Comparison of ENCODE assay signal across 6 cellular contexts in the genomic region with DNA sequence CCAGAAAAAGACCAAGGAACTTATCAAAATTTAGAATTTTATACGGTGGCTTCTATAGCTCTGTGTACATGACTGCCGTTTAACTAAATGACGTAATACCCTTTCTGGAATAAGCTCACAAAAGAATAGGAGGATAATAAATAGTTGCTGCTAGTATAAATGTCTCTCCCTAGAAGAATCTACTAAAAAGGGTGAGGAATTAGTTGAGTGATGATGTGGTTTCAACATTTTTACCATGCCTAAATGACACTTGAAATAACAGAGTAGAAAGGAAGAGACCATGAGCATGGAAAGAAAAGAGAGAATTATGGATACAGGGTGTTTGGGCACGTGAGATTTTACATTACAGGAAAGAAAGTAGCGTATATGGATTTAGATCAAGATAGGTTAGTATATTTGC.
"Had no signal": no experiment of that assay in that cellular context is flagged by ENCODE, and none has a peak within 500 bp of the region (broad histone marks: within the 10 kb centered on the region; RNA-seq: fewer than 3 reads in every experiment).

No MANE protein-coding gene starts in this region.

- H3K4me3 ChIP-seq: K562 had no signal

- H3K27me3 Mint-ChIP-seq: IgD-negative memory B cell had no signal

- DNase-seq: IMR-90, KBM-7 had no signal

- H3K27ac Mint-ChIP-seq: IgD-negative memory B cell had no signal

- H3K27ac ChIP-seq: HL-60 had no signal

- FAIRE-seq: HTR-8/SVneo, K562 had no signal

- ATAC-seq: K562 had no signal

- H3K4me1 Mint-ChIP-seq: IgD-negative memory B cell had no signal

- H3K4me3 Mint-ChIP-seq: IgD-negative memory B cell had no signal
